ENCODE assay signal across 8 cellular contexts in genomic region chr2:234135750-234136221, GRCh38.
DNase-seq lines count a peak whose midpoint lies in the region; ATAC-seq and TF ChIP-seq lines count a peak whose summit lies in the region.

No MANE protein-coding gene starts in this region.

- H3K36me3 ChIP-seq in HAP-1 (replicated peaks): no peaks in the 10 kb centered on the region

- H3K9me3 ChIP-seq in HAP-1: no peaks in the 10 kb centered on the region

- 0 out of 2 replicates have a peak, but pooled peaks cover 2% of the 10 kb centered on the region for H3K27me3 ChIP-seq in HAP-1 (ENCODE audit: low read depth)
- peaks cover 0 to 14% (median 0%) of the 10 kb centered on the region in 45 donors for H3K27me3 ChIP-seq in dorsolateral prefrontal cortex

- H3K4me1 ChIP-seq in HAP-1: no peaks in the 10 kb centered on the region

- peak; percentile 73 for DNase-seq in COLO829 (ENCODE audit: low spot score)
- DNase-seq in HAP-1 (ENCODE audit: low spot score in 2 of 2): peak; percentile 83 to 88
- DNase-seq in NCI-H460 (ENCODE audit: extremely low read depth, low read depth): peak; percentile 72
- peak; percentile 10 to 49 for DNase-seq in activated CD4-positive, alpha-beta T cell treated with anti-CD3 and anti-CD28 coated beads, Interleukin-2, amount 50 U/mL, for 24 hours (ENCODE audit: low read depth in 1 of 2, low spot score in 1 of 2)
- peak; percentile 29 to 72 (median 59) for DNase-seq in dorsolateral prefrontal cortex
- peak; percentile 79 to 85 for DNase-seq in lung microvascular endothelial cell (ENCODE audit: low read depth in 2 of 2)
- DNase-seq in stimulated activated CD8-positive, alpha-beta memory T cell treated with anti-CD3 and anti-CD28 coated beads, Interleukin-4, amount 100 ng/mL, for 4 hours (ENCODE audit: low read depth in 2 of 2, low spot score in 1 of 2): peak; percentile 17 to 28

- H3K4me3 ChIP-seq in HAP-1: no peak overlapping the region
- peak overlapping the region in 1 of 59 donors; percentile 34 for H3K4me3 ChIP-seq in dorsolateral prefrontal cortex

- intact Hi-C loops in dorsolateral prefrontal cortex (cut with DNase I): loop anchor here (2.0 to 5.0 kb wide), 5 partner anchors 158 to 982 kb away; no protein-coding TSS in a partner anchor

- no peak overlapping the region for H3K27ac ChIP-seq in dorsolateral prefrontal cortex

- ATAC-seq in HG03439 (IDR thresholded peaks at IDR 0.05; ENCODE audit: unreplicated experiment): no peak

- in situ Hi-C loops in HAP-1 (cut with MboI; ENCODE audit: low sequenced_read_pairs): loop anchor here (5.0 to 10.0 kb wide), 3 partner anchors 362 to 969 kb away; partner anchors contain the start of gene ARL4C

- peak; percentile 28 to 85 (median 72) for TF ChIP-seq CTCF in dorsolateral prefrontal cortex (IDR thresholded peaks at IDR 0.05 in 54 of 56, conservative IDR thresholded peaks at IDR 0.05 in 2 of 56; ENCODE audit: low read depth in 1 of 56, partially characterized antibody in 56 of 56)

Comparison
In these comparisons a context has a peak if more than half of its experiments do, and no peak if none do; other contexts are left out.
1. DNase-seq: peak in every context shown above with its lines; median percentile 86 in HAP-1; 82 in lung microvascular endothelial cell; 73 in COLO829; 72 in NCI-H460; 59 in dorsolateral prefrontal cortex; 30 in activated CD4-positive, alpha-beta T cell treated with anti-CD3 and anti-CD28 coated beads, Interleukin-2, amount 50 U/mL, for 24 hours; 22 in stimulated activated CD8-positive, alpha-beta memory T cell treated with anti-CD3 and anti-CD28 coated beads, Interleukin-4, amount 100 ng/mL, for 4 hours.